In the genomic region with DNA sequence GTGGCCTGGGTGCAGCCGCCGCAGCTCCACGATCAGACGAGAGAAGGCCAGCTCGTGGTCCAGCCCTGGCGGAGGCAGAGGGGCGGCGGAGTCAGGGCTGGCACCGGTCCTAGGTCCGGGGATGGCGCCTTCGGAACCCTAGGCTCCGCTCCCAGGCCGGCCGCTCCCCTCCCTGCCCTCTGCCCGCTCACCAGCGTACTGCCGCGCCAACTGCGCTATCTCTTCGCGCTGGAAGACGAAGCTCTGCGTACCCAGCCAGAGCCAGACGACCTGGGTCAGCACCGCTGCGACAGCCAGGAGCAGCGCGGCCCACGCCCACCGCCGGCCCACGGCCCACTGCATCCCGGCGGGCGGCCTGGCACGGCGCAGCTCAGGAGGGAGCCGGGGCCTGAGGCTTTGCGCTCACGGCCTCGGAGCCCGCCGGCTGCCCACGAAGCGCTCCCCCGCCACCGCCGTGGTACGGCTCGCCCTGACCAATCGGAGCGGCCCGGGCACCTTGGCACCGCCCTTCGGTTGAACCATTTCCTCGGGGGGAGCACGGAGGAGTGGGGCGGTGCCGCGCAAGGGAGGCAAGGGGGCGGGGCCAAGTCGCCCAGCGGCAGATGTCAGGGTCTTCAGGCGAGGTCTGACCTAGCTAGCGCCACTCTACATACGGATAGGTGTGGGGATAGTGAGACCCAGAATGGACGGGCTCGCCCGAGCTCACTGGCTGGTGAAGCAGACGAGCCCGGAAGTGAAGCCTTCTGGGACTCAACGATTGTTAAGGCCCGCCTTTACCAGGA, we compare ENCODE assay signal across 1 cellular context.
TF ChIP-seq lines count a peak whose summit lies in the region.

A gene (minus strand): TSS at position 432 of the 782 bp plus-strand sequence. CDS start 90 bp downstream, at position 342.

TF ChIP-seq in HepG2, 621 proteins besides CTCF, POLR2A, EP300 and RAD21 (continued from another document and continues in another):
- TF ChIP-seq, protein P1, sequence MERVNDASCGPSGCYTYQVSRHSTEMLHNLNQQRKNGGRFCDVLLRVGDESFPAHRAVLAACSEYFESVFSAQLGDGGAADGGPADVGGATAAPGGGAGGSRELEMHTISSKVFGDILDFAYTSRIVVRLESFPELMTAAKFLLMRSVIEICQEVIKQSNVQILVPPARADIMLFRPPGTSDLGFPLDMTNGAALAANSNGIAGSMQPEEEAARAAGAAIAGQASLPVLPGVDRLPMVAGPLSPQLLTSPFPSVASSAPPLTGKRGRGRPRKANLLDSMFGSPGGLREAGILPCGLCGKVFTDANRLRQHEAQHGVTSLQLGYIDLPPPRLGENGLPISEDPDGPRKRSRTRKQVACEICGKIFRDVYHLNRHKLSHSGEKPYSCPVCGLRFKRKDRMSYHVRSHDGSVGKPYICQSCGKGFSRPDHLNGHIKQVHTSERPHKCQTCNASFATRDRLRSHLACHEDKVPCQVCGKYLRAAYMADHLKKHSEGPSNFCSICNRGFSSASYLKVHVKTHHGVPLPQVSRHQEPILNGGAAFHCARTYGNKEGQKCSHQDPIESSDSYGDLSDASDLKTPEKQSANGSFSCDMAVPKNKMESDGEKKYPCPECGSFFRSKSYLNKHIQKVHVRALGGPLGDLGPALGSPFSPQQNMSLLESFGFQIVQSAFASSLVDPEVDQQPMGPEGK (CRISPR knock-in tag; IDR thresholded peaks at IDR 0.05), result peak; percentile 61; the same call in 1 of the 2 replicates
- TF ChIP-seq, protein P2, sequence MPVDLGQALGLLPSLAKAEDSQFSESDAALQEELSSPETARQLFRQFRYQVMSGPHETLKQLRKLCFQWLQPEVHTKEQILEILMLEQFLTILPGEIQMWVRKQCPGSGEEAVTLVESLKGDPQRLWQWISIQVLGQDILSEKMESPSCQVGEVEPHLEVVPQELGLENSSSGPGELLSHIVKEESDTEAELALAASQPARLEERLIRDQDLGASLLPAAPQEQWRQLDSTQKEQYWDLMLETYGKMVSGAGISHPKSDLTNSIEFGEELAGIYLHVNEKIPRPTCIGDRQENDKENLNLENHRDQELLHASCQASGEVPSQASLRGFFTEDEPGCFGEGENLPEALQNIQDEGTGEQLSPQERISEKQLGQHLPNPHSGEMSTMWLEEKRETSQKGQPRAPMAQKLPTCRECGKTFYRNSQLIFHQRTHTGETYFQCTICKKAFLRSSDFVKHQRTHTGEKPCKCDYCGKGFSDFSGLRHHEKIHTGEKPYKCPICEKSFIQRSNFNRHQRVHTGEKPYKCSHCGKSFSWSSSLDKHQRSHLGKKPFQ (CRISPR knock-in tag; IDR thresholded peaks at IDR 0.05; ENCODE audit: insufficient replicate concordance), result peak; percentile 88
- TF ChIP-seq POLR2AphosphoS5 (IDR thresholded peaks at IDR 0.05; ENCODE audit: low read depth, low read length), result peak; percentile 74
- TF ChIP-seq, protein P3, sequence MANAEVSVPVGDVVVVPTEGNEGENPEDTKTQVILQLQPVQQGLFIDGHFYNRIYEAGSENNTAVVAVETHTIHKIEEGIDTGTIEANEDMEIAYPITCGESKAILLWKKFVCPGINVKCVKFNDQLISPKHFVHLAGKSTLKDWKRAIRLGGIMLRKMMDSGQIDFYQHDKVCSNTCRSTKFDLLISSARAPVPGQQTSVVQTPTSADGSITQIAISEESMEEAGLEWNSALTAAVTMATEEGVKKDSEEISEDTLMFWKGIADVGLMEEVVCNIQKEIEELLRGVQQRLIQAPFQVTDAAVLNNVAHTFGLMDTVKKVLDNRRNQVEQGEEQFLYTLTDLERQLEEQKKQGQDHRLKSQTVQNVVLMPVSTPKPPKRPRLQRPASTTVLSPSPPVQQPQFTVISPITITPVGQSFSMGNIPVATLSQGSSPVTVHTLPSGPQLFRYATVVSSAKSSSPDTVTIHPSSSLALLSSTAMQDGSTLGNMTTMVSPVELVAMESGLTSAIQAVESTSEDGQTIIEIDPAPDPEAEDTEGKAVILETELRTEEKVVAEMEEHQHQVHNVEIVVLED (CRISPR knock-in tag; IDR thresholded peaks at IDR 0.05; ENCODE audit: borderline replicate concordance), result peak; percentile 66; the same call in 1 of the 2 replicates
- TF ChIP-seq FOXJ3 (CRISPR knock-in tag; IDR thresholded peaks at IDR 0.05; ENCODE audit: borderline replicate concordance), result no peak
- no peak; the same call in 1 of the 2 replicates for TF ChIP-seq ZNF605 (CRISPR knock-in tag; IDR thresholded peaks at IDR 0.05)
- TF ChIP-seq, protein P4, sequence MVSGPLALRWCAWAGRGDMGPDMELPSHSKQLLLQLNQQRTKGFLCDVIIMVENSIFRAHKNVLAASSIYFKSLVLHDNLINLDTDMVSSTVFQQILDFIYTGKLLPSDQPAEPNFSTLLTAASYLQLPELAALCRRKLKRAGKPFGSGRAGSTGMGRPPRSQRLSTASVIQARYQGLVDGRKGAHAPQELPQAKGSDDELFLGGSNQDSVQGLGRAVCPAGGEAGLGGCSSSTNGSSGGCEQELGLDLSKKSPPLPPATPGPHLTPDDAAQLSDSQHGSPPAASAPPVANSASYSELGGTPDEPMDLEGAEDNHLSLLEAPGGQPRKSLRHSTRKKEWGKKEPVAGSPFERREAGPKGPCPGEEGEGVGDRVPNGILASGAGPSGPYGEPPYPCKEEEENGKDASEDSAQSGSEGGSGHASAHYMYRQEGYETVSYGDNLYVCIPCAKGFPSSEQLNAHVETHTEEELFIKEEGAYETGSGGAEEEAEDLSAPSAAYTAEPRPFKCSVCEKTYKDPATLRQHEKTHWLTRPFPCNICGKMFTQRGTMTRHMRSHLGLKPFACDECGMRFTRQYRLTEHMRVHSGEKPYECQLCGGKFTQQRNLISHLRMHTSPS (CRISPR knock-in tag; IDR thresholded peaks at IDR 0.05; ENCODE audit: low read depth), result peak; percentile 24; the same call in 1 of the 2 replicates
- peak; percentile 90 for TF ChIP-seq TAF1 (CRISPR knock-in tag; IDR thresholded peaks at IDR 0.05)
- peak; percentile 85; the same call in 1 of the 2 replicates for TF ChIP-seq ZNF546 (CRISPR knock-in tag; conservative IDR thresholded peaks at IDR 0.05)
- TF ChIP-seq NFYB (CRISPR knock-in tag; IDR thresholded peaks at IDR 0.05), result peak; percentile 89
- TF ChIP-seq ZNF660 (CRISPR knock-in tag; IDR thresholded peaks at IDR 0.05; ENCODE audit: borderline replicate concordance, low read depth), result no peak
- TF ChIP-seq, protein P5, sequence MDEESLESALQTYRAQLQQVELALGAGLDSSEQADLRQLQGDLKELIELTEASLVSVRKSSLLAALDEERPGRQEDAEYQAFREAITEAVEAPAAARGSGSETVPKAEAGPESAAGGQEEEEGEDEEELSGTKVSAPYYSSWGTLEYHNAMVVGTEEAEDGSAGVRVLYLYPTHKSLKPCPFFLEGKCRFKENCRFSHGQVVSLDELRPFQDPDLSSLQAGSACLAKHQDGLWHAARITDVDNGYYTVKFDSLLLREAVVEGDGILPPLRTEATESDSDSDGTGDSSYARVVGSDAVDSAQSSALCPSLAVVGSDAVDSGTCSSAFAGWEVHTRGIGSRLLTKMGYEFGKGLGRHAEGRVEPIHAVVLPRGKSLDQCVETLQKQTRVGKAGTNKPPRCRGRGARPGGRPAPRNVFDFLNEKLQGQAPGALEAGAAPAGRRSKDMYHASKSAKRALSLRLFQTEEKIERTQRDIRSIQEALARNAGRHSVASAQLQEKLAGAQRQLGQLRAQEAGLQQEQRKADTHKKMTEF (CRISPR knock-in tag; IDR thresholded peaks at IDR 0.05), result peak; percentile 75
- no peak for TF ChIP-seq SRSF1 (optimal IDR thresholded peaks at IDR 0.05; ENCODE audit: low read depth, low read length)
- TF ChIP-seq AGO1 (IDR thresholded peaks at IDR 0.05; ENCODE audit: low read depth, low read length, poor library complexity, severe bottlenecking), result peak; percentile 77
- peak; percentile 87 for TF ChIP-seq MXD4 (CRISPR knock-in tag; IDR thresholded peaks at IDR 0.05)
- TF ChIP-seq ZSCAN21 (CRISPR knock-in tag; IDR thresholded peaks at IDR 0.05; ENCODE audit: borderline replicate concordance), result peak; percentile 49; the same call in 1 of the 2 replicates
- TF ChIP-seq, protein P6, sequence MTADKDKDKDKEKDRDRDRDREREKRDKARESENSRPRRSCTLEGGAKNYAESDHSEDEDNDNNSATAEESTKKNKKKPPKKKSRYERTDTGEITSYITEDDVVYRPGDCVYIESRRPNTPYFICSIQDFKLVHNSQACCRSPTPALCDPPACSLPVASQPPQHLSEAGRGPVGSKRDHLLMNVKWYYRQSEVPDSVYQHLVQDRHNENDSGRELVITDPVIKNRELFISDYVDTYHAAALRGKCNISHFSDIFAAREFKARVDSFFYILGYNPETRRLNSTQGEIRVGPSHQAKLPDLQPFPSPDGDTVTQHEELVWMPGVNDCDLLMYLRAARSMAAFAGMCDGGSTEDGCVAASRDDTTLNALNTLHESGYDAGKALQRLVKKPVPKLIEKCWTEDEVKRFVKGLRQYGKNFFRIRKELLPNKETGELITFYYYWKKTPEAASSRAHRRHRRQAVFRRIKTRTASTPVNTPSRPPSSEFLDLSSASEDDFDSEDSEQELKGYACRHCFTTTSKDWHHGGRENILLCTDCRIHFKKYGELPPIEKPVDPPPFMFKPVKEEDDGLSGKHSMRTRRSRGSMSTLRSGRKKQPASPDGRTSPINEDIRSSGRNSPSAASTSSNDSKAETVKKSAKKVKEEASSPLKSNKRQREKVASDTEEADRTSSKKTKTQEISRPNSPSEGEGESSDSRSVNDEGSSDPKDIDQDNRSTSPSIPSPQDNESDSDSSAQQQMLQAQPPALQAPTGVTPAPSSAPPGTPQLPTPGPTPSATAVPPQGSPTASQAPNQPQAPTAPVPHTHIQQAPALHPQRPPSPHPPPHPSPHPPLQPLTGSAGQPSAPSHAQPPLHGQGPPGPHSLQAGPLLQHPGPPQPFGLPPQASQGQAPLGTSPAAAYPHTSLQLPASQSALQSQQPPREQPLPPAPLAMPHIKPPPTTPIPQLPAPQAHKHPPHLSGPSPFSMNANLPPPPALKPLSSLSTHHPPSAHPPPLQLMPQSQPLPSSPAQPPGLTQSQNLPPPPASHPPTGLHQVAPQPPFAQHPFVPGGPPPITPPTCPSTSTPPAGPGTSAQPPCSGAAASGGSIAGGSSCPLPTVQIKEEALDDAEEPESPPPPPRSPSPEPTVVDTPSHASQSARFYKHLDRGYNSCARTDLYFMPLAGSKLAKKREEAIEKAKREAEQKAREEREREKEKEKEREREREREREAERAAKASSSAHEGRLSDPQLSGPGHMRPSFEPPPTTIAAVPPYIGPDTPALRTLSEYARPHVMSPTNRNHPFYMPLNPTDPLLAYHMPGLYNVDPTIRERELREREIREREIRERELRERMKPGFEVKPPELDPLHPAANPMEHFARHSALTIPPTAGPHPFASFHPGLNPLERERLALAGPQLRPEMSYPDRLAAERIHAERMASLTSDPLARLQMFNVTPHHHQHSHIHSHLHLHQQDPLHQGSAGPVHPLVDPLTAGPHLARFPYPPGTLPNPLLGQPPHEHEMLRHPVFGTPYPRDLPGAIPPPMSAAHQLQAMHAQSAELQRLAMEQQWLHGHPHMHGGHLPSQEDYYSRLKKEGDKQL (CRISPR knock-in tag; IDR thresholded peaks at IDR 0.05; ENCODE audit: low read depth), result no peak; the same call in 1 of the 2 replicates
- TF ChIP-seq ATF7 (IDR thresholded peaks at IDR 0.05), result no peak
- no peak for TF ChIP-seq ATF7 (CRISPR knock-in tag; IDR thresholded peaks at IDR 0.05)
- TF ChIP-seq, protein P7, sequence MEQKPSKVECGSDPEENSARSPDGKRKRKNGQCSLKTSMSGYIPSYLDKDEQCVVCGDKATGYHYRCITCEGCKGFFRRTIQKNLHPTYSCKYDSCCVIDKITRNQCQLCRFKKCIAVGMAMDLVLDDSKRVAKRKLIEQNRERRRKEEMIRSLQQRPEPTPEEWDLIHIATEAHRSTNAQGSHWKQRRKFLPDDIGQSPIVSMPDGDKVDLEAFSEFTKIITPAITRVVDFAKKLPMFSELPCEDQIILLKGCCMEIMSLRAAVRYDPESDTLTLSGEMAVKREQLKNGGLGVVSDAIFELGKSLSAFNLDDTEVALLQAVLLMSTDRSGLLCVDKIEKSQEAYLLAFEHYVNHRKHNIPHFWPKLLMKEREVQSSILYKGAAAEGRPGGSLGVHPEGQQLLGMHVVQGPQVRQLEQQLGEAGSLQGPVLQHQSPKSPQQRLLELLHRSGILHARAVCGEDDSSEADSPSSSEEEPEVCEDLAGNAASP (CRISPR knock-in tag; IDR thresholded peaks at IDR 0.05; ENCODE audit: borderline replicate concordance), result peak; percentile 29; the same call in 1 of the 2 replicates
- TF ChIP-seq ZMAT3 (CRISPR knock-in tag; conservative IDR thresholded peaks at IDR 0.05), result peak; percentile 80
- TF ChIP-seq PHF5A (CRISPR knock-in tag; IDR thresholded peaks at IDR 0.05; ENCODE audit: low read depth, unreplicated experiment), result peak; percentile 22
- TF ChIP-seq KLF9 (CRISPR knock-in tag; IDR thresholded peaks at IDR 0.05; ENCODE audit: low read depth), result no peak
- no peak for TF ChIP-seq ZNF382 (CRISPR knock-in tag; IDR thresholded peaks at IDR 0.05; ENCODE audit: borderline replicate concordance)
- peak; percentile 94 for TF ChIP-seq RBFOX2 (IDR thresholded peaks at IDR 0.05; ENCODE audit: low read depth, low read length)
- no peak; the same call in 1 of the 2 replicates for TF ChIP-seq MAZ (IDR thresholded peaks at IDR 0.05; ENCODE audit: borderline replicate concordance, low read depth, low read length)
- peak; percentile 98 for TF ChIP-seq MAZ (CRISPR knock-in tag; IDR thresholded peaks at IDR 0.05; ENCODE audit: low read depth)
- TF ChIP-seq ZNF607 (CRISPR knock-in tag; IDR thresholded peaks at IDR 0.05; ENCODE audit: borderline replicate concordance), result peak; percentile 69; the same call in 1 of the 2 replicates
- no peak for TF ChIP-seq SMC3 (IDR thresholded peaks at IDR 0.05; ENCODE audit: low read length)
- peak; percentile 7; the same call in 1 of the 2 replicates for TF ChIP-seq ZNF563 (CRISPR knock-in tag; IDR thresholded peaks at IDR 0.05)
- peak; percentile 81 for TF ChIP-seq CCDC6 (CRISPR knock-in tag; IDR thresholded peaks at IDR 0.05)
- TF ChIP-seq TP53 (CRISPR knock-in tag; conservative IDR thresholded peaks at IDR 0.05), result no peak
- peak; percentile 51 for TF ChIP-seq ARNTL (CRISPR knock-in tag; IDR thresholded peaks at IDR 0.05)
- 0 out of 2 replicates have a peak, but pooled peaks have one; percentile 48 for TF ChIP-seq ARID2 (CRISPR knock-in tag; IDR thresholded peaks at IDR 0.05; ENCODE audit: borderline replicate concordance)
- TF ChIP-seq NR2F1 (CRISPR knock-in tag; IDR thresholded peaks at IDR 0.05), result no peak
- TF ChIP-seq, protein P8, sequence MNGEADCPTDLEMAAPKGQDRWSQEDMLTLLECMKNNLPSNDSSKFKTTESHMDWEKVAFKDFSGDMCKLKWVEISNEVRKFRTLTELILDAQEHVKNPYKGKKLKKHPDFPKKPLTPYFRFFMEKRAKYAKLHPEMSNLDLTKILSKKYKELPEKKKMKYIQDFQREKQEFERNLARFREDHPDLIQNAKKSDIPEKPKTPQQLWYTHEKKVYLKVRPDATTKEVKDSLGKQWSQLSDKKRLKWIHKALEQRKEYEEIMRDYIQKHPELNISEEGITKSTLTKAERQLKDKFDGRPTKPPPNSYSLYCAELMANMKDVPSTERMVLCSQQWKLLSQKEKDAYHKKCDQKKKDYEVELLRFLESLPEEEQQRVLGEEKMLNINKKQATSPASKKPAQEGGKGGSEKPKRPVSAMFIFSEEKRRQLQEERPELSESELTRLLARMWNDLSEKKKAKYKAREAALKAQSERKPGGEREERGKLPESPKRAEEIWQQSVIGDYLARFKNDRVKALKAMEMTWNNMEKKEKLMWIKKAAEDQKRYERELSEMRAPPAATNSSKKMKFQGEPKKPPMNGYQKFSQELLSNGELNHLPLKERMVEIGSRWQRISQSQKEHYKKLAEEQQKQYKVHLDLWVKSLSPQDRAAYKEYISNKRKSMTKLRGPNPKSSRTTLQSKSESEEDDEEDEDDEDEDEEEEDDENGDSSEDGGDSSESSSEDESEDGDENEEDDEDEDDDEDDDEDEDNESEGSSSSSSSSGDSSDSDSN (CRISPR knock-in tag; IDR thresholded peaks at IDR 0.05), result peak; percentile 93
- peak; percentile 74; the same call in 1 of the 2 replicates for TF ChIP-seq ZNF543 (CRISPR knock-in tag; IDR thresholded peaks at IDR 0.05)
